12 cellular contexts compared by ENCODE assay signal in genomic region chr7:56053993-56054392, GRCh38. TPM values are rescaled to one million over a fixed set of nuclear protein-coding genes. Genes with fewer than 3 reads are reported as not detected.
DNase-seq lines count a peak whose midpoint lies in the region; ATAC-seq and TF ChIP-seq lines count a peak whose summit lies in the region.
"Had no signal": no experiment of that assay in that cellular context is flagged by ENCODE, and none has a peak within 500 bp of the region (broad histone marks: within the 10 kb centered on the region; RNA-seq: fewer than 3 reads in every experiment).

No MANE protein-coding gene starts in this region.

- CTCF ChIA-PET in mammary epithelial cell (lab: Charles Lee; ENCODE audit: low non-redundant PET), result interaction anchor here (0.7 kb wide), 1 partner anchor 461 kb away, joined by 5 read pairs; no protein-coding TSS in a partner anchor

- H3K4me2 ChIP-seq in OCI-LY1 (ENCODE audit: low read length), result 0 out of 2 replicates have a peak overlapping the region, but pooled peaks have one; percentile 15
- H3K4me2 ChIP-seq in mammary epithelial cell (ENCODE audit: insufficient read depth, low read depth, low read length), result peak overlapping the region; percentile 41

- no peaks in the 10 kb centered on the region for H3F3A ChIP-seq in OCI-LY1 (ENCODE audit: insufficient read depth, low read length)

- in situ Hi-C loops in mammary epithelial cell (cut with MboI; ENCODE audit: low sequenced_read_pairs in 2 of 2), result no loop called here

- no peaks in the 10 kb centered on the region for H3K9me3 Mint-ChIP-seq in activated naive CD4-positive, alpha-beta T cell treated with anti-CD3 and anti-CD28 coated beads, Interleukin-2, amount 50 U/mL, for 24 hours
- H3K9me3 Mint-ChIP-seq in type B pancreatic cell, result no peaks in the 10 kb centered on the region
- H3K9me3 Mint-ChIP-seq: stimulated activated memory B cell treated with anti-CD40 and anti-IgM and Interleukin-4, amounts not matched to agents 10 μg/mL and 1 μg/mL and 100 μg/mL, for 72 hours had no signal

- BruUV-seq in mammary epithelial cell (replicated peaks; lab: Mats Ljungman, UMichigan), result no TSS peak

- peak overlapping the region; percentile 68 for H3K4me3 Mint-ChIP-seq in activated naive CD4-positive, alpha-beta T cell treated with anti-CD3 and anti-CD28 coated beads, Interleukin-2, amount 50 U/mL, for 24 hours
- peak overlapping the region; percentile 63 for H3K4me3 Mint-ChIP-seq in type B pancreatic cell
- H3K4me3 Mint-ChIP-seq: stimulated activated memory B cell treated with anti-CD40 and anti-IgM and Interleukin-4, amounts not matched to agents 10 μg/mL and 1 μg/mL and 100 μg/mL, for 72 hours had no signal

- intact Hi-C loops in mammary epithelial cell (cut with micrococcal nuclease), result loop anchor here (5.0 kb wide), 1 partner anchor 87 kb away; no protein-coding TSS in a partner anchor

- no peak for DNase-seq in activated naive CD4-positive, alpha-beta T cell treated with anti-CD3 and anti-CD28 coated beads, Interleukin-2, amount 50 U/mL, for 16 hours
- no peak for DNase-seq in mammary epithelial cell
- no peak for DNase-seq in type B pancreatic cell (ENCODE audit: extremely low spot score, unreplicated experiment)
- no peak for DNase-seq in upper lobe of left lung
- DNase-seq in NCI-H2227 (lab: John Stamatoyannopoulos, UW; ENCODE audit: unreplicated experiment), result no peak
- DNase-seq in stimulated activated CD4-positive, alpha-beta T cell treated with anti-CD3 and anti-CD28 coated beads, Interleukin-15, amount 100 ng/mL, for 24 hours, result no peak
- DNase-seq: effector CD4-positive, alpha-beta T cell; MV-4-11; retina had no signal

- no peaks in the 10 kb centered on the region for H3K9me2 ChIP-seq in OCI-LY1 (ENCODE audit: low read depth, low read length)

- H3K4me1 ChIP-seq in OCI-LY1 (ENCODE audit: insufficient read depth, low read length, severe bottlenecking) (peaks cover 40% of the 10 kb centered on the region), mammary epithelial cell (ENCODE audit: insufficient read depth, low read length) (peaks cover 31% of the 10 kb centered on the region), upper lobe of left lung (peaks cover 16 to 30% (median 19%) of the 10 kb centered on the region in 4 donors)

- H2AFZ ChIP-seq in OCI-LY1 (ENCODE audit: low read length) (no peak overlapping the region), mammary epithelial cell (ENCODE audit: low read depth, low read length) (no peak overlapping the region)

- H3K27me3 ChIP-seq in OCI-LY1 (ENCODE audit: insufficient read depth, low read length) (no peaks in the 10 kb centered on the region), mammary epithelial cell (ENCODE audit: insufficient read depth, low read length) (no peaks in the 10 kb centered on the region), upper lobe of left lung (no peaks in the 10 kb centered on the region)

- H3K9me3 ChIP-seq in OCI-LY1 (ENCODE audit: low read length), result no peaks in the 10 kb centered on the region
- no peaks in the 10 kb centered on the region for H3K9me3 ChIP-seq in mammary epithelial cell (replicated peaks; ENCODE audit: insufficient read depth, low read length)
- no peaks in the 10 kb centered on the region for H3K9me3 ChIP-seq in upper lobe of left lung

- no peak for TF ChIP-seq POLR2A in upper lobe of left lung (IDR thresholded peaks at IDR 0.05)

- H3K79me2 ChIP-seq in OCI-LY1 (ENCODE audit: insufficient read depth, low read length) (peaks cover 46% of the 10 kb centered on the region), mammary epithelial cell (ENCODE audit: insufficient read depth, low read length) (peaks cover 87% of the 10 kb centered on the region)

- H3K27ac ChIP-seq in OCI-LY1 (ENCODE audit: low read depth, low read length, poor library complexity, severe bottlenecking) (no peak overlapping the region), mammary epithelial cell (ENCODE audit: insufficient read depth, low read depth, low read length) (no peak overlapping the region), upper lobe of left lung (no peak overlapping the region)

- H3K36me3 ChIP-seq in OCI-LY1 (ENCODE audit: insufficient read depth, low read length), result peaks cover 69% of the 10 kb centered on the region
- peaks cover 43% of the 10 kb centered on the region for H3K36me3 ChIP-seq in mammary epithelial cell (ENCODE audit: insufficient read depth, low read length)
- peaks cover 20 to 62% (median 47%) of the 10 kb centered on the region in 4 donors for H3K36me3 ChIP-seq in upper lobe of left lung

- WGBS in mammary epithelial cell (ENCODE audit: low coverage, missing lambda C conversion rate), result 100% methylated on average over 2 of the region's 2 CpGs
- WGBS in upper lobe of left lung, 2 donors, result 84 to 91% methylated on average over 2 of the region's 2 CpGs

- no peaks in the 10 kb centered on the region for H3K27me3 Mint-ChIP-seq in activated naive CD4-positive, alpha-beta T cell treated with anti-CD3 and anti-CD28 coated beads, Interleukin-2, amount 50 U/mL, for 24 hours
- no peaks in the 10 kb centered on the region for H3K27me3 Mint-ChIP-seq in type B pancreatic cell
- H3K27me3 Mint-ChIP-seq: stimulated activated memory B cell treated with anti-CD40 and anti-IgM and Interleukin-4, amounts not matched to agents 10 μg/mL and 1 μg/mL and 100 μg/mL, for 72 hours had no signal

- peak overlapping the region; percentile 76 for H3K27ac Mint-ChIP-seq in activated naive CD4-positive, alpha-beta T cell treated with anti-CD3 and anti-CD28 coated beads, Interleukin-2, amount 50 U/mL, for 24 hours
- H3K27ac Mint-ChIP-seq in type B pancreatic cell, result peak overlapping the region; percentile 39
- H3K27ac Mint-ChIP-seq: stimulated activated memory B cell treated with anti-CD40 and anti-IgM and Interleukin-4, amounts not matched to agents 10 μg/mL and 1 μg/mL and 100 μg/mL, for 72 hours had no signal

- TF ChIP-seq EP300 in upper lobe of left lung (IDR thresholded peaks at IDR 0.05), result no peak

- H3K36me3 Mint-ChIP-seq in activated naive CD4-positive, alpha-beta T cell treated with anti-CD3 and anti-CD28 coated beads, Interleukin-2, amount 50 U/mL, for 24 hours, result peaks cover 15% of the 10 kb centered on the region
- peaks cover 22% of the 10 kb centered on the region for H3K36me3 Mint-ChIP-seq in type B pancreatic cell

- peaks cover 39% of the 10 kb centered on the region for H3K4me1 Mint-ChIP-seq in activated naive CD4-positive, alpha-beta T cell treated with anti-CD3 and anti-CD28 coated beads, Interleukin-2, amount 50 U/mL, for 24 hours
- peaks cover 14% of the 10 kb centered on the region for H3K4me1 Mint-ChIP-seq in type B pancreatic cell (ENCODE audit: unreplicated experiment)

- dilution Hi-C loops in mammary epithelial cell (cut with HindIII; ENCODE audit: low sequenced_read_pairs), result no loop called here

- H4K20me1 ChIP-seq in OCI-LY1 (ENCODE audit: insufficient read depth, low read length) (no peaks in the 10 kb centered on the region), mammary epithelial cell (ENCODE audit: insufficient read depth, low read length) (no peaks in the 10 kb centered on the region)

- TF ChIP-seq CTCF in OCI-LY1 (IDR thresholded peaks at IDR 0.05; ENCODE audit: low read length), result no peak
- TF ChIP-seq CTCF in mammary epithelial cell (conservative IDR thresholded peaks at IDR 0.05 in 1 of 2, IDR thresholded peaks at IDR 0.05 in 1 of 2; ENCODE audit: extremely low read depth in 1 of 2, insufficient read depth in 1 of 2, low read depth in 1 of 2, low read length in 2 of 2), result no peak
- no peak for TF ChIP-seq CTCF in type B pancreatic cell (conservative IDR thresholded peaks at IDR 0.05)
- TF ChIP-seq CTCF in upper lobe of left lung (IDR thresholded peaks at IDR 0.05), result no peak

- H3K4me3 ChIP-seq in OCI-LY1 (ENCODE audit: low read depth, low read length, poor library complexity, severe bottlenecking) (no peak overlapping the region), mammary epithelial cell (replicated peaks in 1 of 3; ENCODE audit: insufficient read depth in 1 of 3, low read depth in 2 of 3, low read length in 3 of 3) (no peak overlapping the region), upper lobe of left lung (no peak overlapping the region)

- no peak for ATAC-seq in upper lobe of left lung (ENCODE audit: low FRiP score in 2 of 2)
- ATAC-seq: stimulated activated memory B cell treated with anti-CD40 and anti-IgM and Interleukin-4, amounts not matched to agents 10 μg/mL and 1 μg/mL and 100 μg/mL, for 72 hours had no signal

- H3K9ac ChIP-seq in OCI-LY1 (ENCODE audit: low read length), result 0 out of 2 replicates have a peak overlapping the region, but pooled peaks have one; percentile 5
- H3K9ac ChIP-seq in mammary epithelial cell (ENCODE audit: insufficient read depth, low read length), result no peak overlapping the region

RNA-seq across cellular contexts. Expression of gene CCT6A, which starts 2.4 kb away (rescaled TPM):
- total RNA-seq in mammary epithelial cell, result 100 to 1,000 TPM; 126 to 169 TPM
- polyA plus RNA-seq in mammary epithelial cell, result 255 TPM
- polyA minus RNA-seq in mammary epithelial cell, result 110 TPM
- total RNA-seq in type B pancreatic cell (ENCODE audit: low replicate concordance), result 128 and 151 TPM in 2 replicates
- 100 to 1,000 TPM in 1 of 6 donors, 10 to 100 TPM in 5; 48.4 to 115 (median 67.6) TPM for total RNA-seq in upper lobe of left lung

RNA-seq across cellular contexts. Expression of gene PSPH, which starts 2.7 kb away (rescaled TPM):
- 100 to 1,000 TPM in 1 of 2 donors, 10 to 100 TPM in 1; 54.7 to 191 TPM for total RNA-seq in mammary epithelial cell
- 37.3 TPM for polyA plus RNA-seq in mammary epithelial cell
- 52.7 TPM for polyA minus RNA-seq in mammary epithelial cell
- total RNA-seq in type B pancreatic cell (ENCODE audit: low replicate concordance), result 20.1 and 28.6 TPM in 2 replicates
- 10 to 100 TPM in 4 of 6 donors, 1 to 10 TPM in 2; 6.8 to 18.9 (median 13.5) TPM for total RNA-seq in upper lobe of left lung

RNA-seq across cellular contexts. Expression of gene SUMF2, which starts 10.1 kb away (rescaled TPM):
- 100 to 1,000 TPM; 128 to 215 TPM for total RNA-seq in mammary epithelial cell
- 101 TPM for polyA plus RNA-seq in mammary epithelial cell
- 122 TPM for polyA minus RNA-seq in mammary epithelial cell
- total RNA-seq in type B pancreatic cell (ENCODE audit: low replicate concordance), result 125 and 127 TPM in 2 replicates
- total RNA-seq in upper lobe of left lung, result 100 to 1,000 TPM in 5 of 6 donors, 10 to 100 TPM in 1; 85.9 to 185 (median 155) TPM

RNA-seq across cellular contexts. Expression of gene PHKG1, which starts 38.8 kb away (rescaled TPM):
- total RNA-seq in mammary epithelial cell (under 1 TPM; 0.28 to 0.33 TPM), type B pancreatic cell (ENCODE audit: low replicate concordance) (1.8 TPM in 1 of 2 replicates, not detected in the other), upper lobe of left lung (1 to 10 TPM in 2 of 6 donors, under 1 TPM in 3, not detected in 1; 0.30 to 2.4 (median 0.60) TPM)
- 0.37 TPM for polyA plus RNA-seq in mammary epithelial cell
- polyA minus RNA-seq in mammary epithelial cell, result 4.6 TPM

RNA-seq across cellular contexts. Expression of gene CHCHD2, which starts 52.3 kb away (rescaled TPM):
- total RNA-seq in mammary epithelial cell (100 to 1,000 TPM; 197 to 352 TPM), type B pancreatic cell (ENCODE audit: low replicate concordance) (61.8 and 251 TPM in 2 replicates), upper lobe of left lung (100 to 1,000 TPM in 5 of 6 donors, 10 to 100 TPM in 1; 61.8 to 307 (median 203) TPM)
- polyA plus RNA-seq in mammary epithelial cell, result 417 TPM
- polyA minus RNA-seq in mammary epithelial cell, result 87.3 TPM
